Comparison of ENCODE assay signal across 18 cellular contexts in genomic region chr19:3413796-3414327, GRCh38. TPM values are rescaled to one million over a fixed set of nuclear protein-coding genes. Genes with fewer than 3 reads are reported as not detected.
DNase-seq lines count a peak whose midpoint lies in the region; ATAC-seq, FAIRE-seq and TF ChIP-seq lines count a peak whose summit lies in the region.
"Had no signal": no experiment of that assay in that cellular context is flagged by ENCODE, and none has a peak within 500 bp of the region (broad histone marks: within the 10 kb centered on the region; RNA-seq: fewer than 3 reads in every experiment).

No MANE protein-coding gene starts in this region.

- H3K27me3 ChIP-seq in endothelial cell of umbilical vein (ENCODE audit: control insufficient read depth in 2 of 2, insufficient read depth in 2 of 2, low read length in 2 of 2), result no peaks in the 10 kb centered on the region
- no peaks in the 10 kb centered on the region for H3K27me3 ChIP-seq in skeletal muscle tissue (ENCODE audit: control insufficient read depth in 3 of 3, insufficient read depth in 3 of 3, low read length in 3 of 3)

- no peaks in the 10 kb centered on the region for H4K20me1 ChIP-seq in endothelial cell of umbilical vein (replicated peaks; ENCODE audit: control insufficient read depth, extremely low read depth, insufficient read depth, low read length)

- H2AFZ ChIP-seq in endothelial cell of umbilical vein (ENCODE audit: low read depth, low read length), result no peak overlapping the region

- H3K9me1 ChIP-seq in endothelial cell of umbilical vein (replicated peaks; ENCODE audit: control insufficient read depth, extremely low read depth, insufficient read depth, low read length), result no peaks in the 10 kb centered on the region

- H3K9ac ChIP-seq in endothelial cell of umbilical vein (replicated peaks; ENCODE audit: extremely low read depth, insufficient read depth, low read length) (no peak overlapping the region), skeletal muscle tissue (ENCODE audit: low read depth in 1 of 3, low read length in 3 of 3) (no peak overlapping the region)

- H3K9me3 ChIP-seq in endothelial cell of umbilical vein (replicated peaks; ENCODE audit: control insufficient read depth, insufficient read depth, low read length) (no peaks in the 10 kb centered on the region), skeletal muscle tissue (ENCODE audit: control insufficient read depth in 3 of 3, low read length in 3 of 3) (no peaks in the 10 kb centered on the region)

- DNase-seq in DMS153 (lab: John Stamatoyannopoulos, UW) (peak; percentile 91), NCI-H1436 treated with DMSO at 0.1 percent for 48 hours (lab: John Stamatoyannopoulos, UW) (peak; percentile 74), endothelial cell of umbilical vein (ENCODE audit: low read depth, low spot score) (no peak), NCI-H345 treated with DMSO at 0.1 percent for 48 hours (lab: John Stamatoyannopoulos, UW; ENCODE audit: unreplicated experiment) (no peak)
- no peak for DNase-seq in activated naive CD4-positive, alpha-beta T cell (lab: John Stamatoyannopoulos, UW)
- DNase-seq in stimulated activated CD8-positive, alpha-beta memory T cell treated with anti-CD3 and anti-CD28 coated beads, Interleukin-4, amount 100 ng/mL, for 48 hours, result no peak
- DNase-seq: activated naive CD8-positive, alpha-beta T cell treated with anti-CD3 and anti-CD28 coated beads, Interleukin-2, amount 10 ng/mL, durations not matched to agents 7 days and 5 days; activated T-cell treated with anti-CD3 and anti-CD28 coated beads, Interleukin-2, amount 50 U/mL, for 24 hours; CD4-positive, CD25-positive, alpha-beta regulatory T cell; foreskin melanocyte; NK-92 treated with Interleukin-12 subunit alpha and Interleukin-12 subunit beta, amount 100 ng/mL, for 24 hours; SIG-M5; stimulated activated naive CD4-positive, alpha-beta T cell treated with Interleukin-2 at 50 U/mL for 16 hours had no signal

- FAIRE-seq in endothelial cell of umbilical vein (lab: Jason Lieb, UNC), result peak; percentile 54
- FAIRE-seq: G401.6, GM12892 had no signal

- ATAC-seq in GM18520 (IDR thresholded peaks at IDR 0.05; ENCODE audit: unreplicated experiment), result no peak

- BruUV-seq in endothelial cell of umbilical vein (replicated peaks; lab: Mats Ljungman, UMichigan), result no TSS peak

- TF ChIP-seq CTCF in endothelial cell of umbilical vein (IDR thresholded peaks at IDR 0.05; ENCODE audit: extremely low read depth in 1 of 2, insufficient read depth in 1 of 2, low read depth in 1 of 2, low read length in 2 of 2), result no peak

- no peak for TF ChIP-seq POLR2A in endothelial cell of umbilical vein (IDR thresholded peaks at IDR 0.05; ENCODE audit: low read depth, low read length)

- intact Hi-C loops in endothelial cell of umbilical vein (cut with micrococcal nuclease), result no loop called here

- H3K79me2 ChIP-seq in endothelial cell of umbilical vein (ENCODE audit: control insufficient read depth, insufficient read depth, low read length), result peaks cover 49% of the 10 kb centered on the region

- H3K4me3 ChIP-seq in endothelial cell of umbilical vein (replicated peaks in 1 of 3; ENCODE audit: insufficient read depth in 1 of 3, low read depth in 1 of 3, low read length in 3 of 3), result no peak overlapping the region
- no peak overlapping the region for H3K4me3 ChIP-seq in skeletal muscle tissue (ENCODE audit: low read length in 3 of 3)
- H3K4me3 ChIP-seq: smooth muscle cell had no signal

- no peak overlapping the region for H3K4me2 ChIP-seq in endothelial cell of umbilical vein (ENCODE audit: insufficient read depth, low read length)
- H3K4me2 ChIP-seq: smooth muscle cell had no signal

- H3K4me1 ChIP-seq in endothelial cell of umbilical vein (ENCODE audit: control insufficient read depth, extremely low read depth, insufficient read depth, low read length) (no peaks in the 10 kb centered on the region), skeletal muscle tissue (ENCODE audit: control insufficient read depth in 3 of 3, insufficient read depth in 3 of 3, low read length in 3 of 3) (peaks cover 12 to 36% (median 13%) of the 10 kb centered on the region in 3 donors)

- H3K27ac ChIP-seq in endothelial cell of umbilical vein (ENCODE audit: insufficient read depth, low read depth, low read length), result no peak overlapping the region
- H3K27ac ChIP-seq in skeletal muscle tissue (ENCODE audit: low read depth, low read length), result peak overlapping the region; percentile 33

- CTCF ChIA-PET in endothelial cell of umbilical vein (lab: Charles Lee), result no interaction called here

- dilution Hi-C loops in endothelial cell of umbilical vein (cut with MboI; ENCODE audit: extremely low pct_ligation_motif_present, low sequenced_read_pairs), result no loop called here

- POLR2A ChIA-PET in endothelial cell of umbilical vein (lab: Charles Lee), result no interaction called here

- peaks cover 0 to 5% of the 10 kb centered on the region in 2 experiments for H3K36me3 ChIP-seq in endothelial cell of umbilical vein (ENCODE audit: control insufficient read depth in 2 of 2, extremely low read depth in 1 of 2, insufficient read depth in 2 of 2, low read length in 2 of 2)
- peaks cover 0 to 3% (median 2%) of the 10 kb centered on the region in 3 donors for H3K36me3 ChIP-seq in skeletal muscle tissue (ENCODE audit: control insufficient read depth in 3 of 3, insufficient read depth in 3 of 3, low read length in 3 of 3)

TF ChIP-seq in endothelial cell of umbilical vein, 7 proteins besides CTCF, POLR2A, EP300 and RAD21:
- TF ChIP-seq MYC (IDR thresholded peaks at IDR 0.05; ENCODE audit: low read depth, low read length), result no peak
- no peak for TF ChIP-seq FOS (IDR thresholded peaks at IDR 0.05; ENCODE audit: borderline replicate concordance, insufficient read depth, low read length)
- no peak for TF ChIP-seq GATA2 (IDR thresholded peaks at IDR 0.05; ENCODE audit: insufficient read depth, insufficient read length, low read depth, low read length)
- TF ChIP-seq EZH2 (IDR thresholded peaks at IDR 0.05; ENCODE audit: borderline replicate concordance, low read depth, low read length, severe bottlenecking), result no peak
- TF ChIP-seq POLR2AphosphoS5 (IDR thresholded peaks at IDR 0.05; ENCODE audit: insufficient read depth, low read depth, low read length), result no peak
- TF ChIP-seq JUN (IDR thresholded peaks at IDR 0.05; ENCODE audit: borderline replicate concordance, insufficient read depth, insufficient read length, low read depth), result no peak
- no peak for TF ChIP-seq MAX (IDR thresholded peaks at IDR 0.05; ENCODE audit: insufficient read depth, insufficient read length)

RNA-seq across cellular contexts. Expression of gene NFIC, which starts 47.5 kb away (rescaled TPM):
- total RNA-seq in endothelial cell of umbilical vein (131 and 133 TPM in 2 replicates), skeletal muscle tissue (8.4 TPM)
- 8.5 and 11.4 TPM in 2 replicates for polyA plus RNA-seq in endothelial cell of umbilical vein
- polyA plus RNA-seq in endothelial cell of umbilical vein (2011; cell fraction: cytosol; rRNA removed), result 12.8 and 14.1 TPM in 2 replicates
- 21.9 and 24.5 TPM in 2 replicates for polyA plus RNA-seq in endothelial cell of umbilical vein (2011; cell fraction: nucleus; rRNA removed)
- 41.1 and 45.2 TPM in 2 replicates for polyA plus RNA-seq in endothelial cell of umbilical vein (2012)
- polyA minus RNA-seq in endothelial cell of umbilical vein, result 16.4 and 18.3 TPM in 2 replicates
- 35.0 TPM for polyA minus RNA-seq in endothelial cell of umbilical vein (2011; cell fraction: cytosol; rRNA and poly(A)+ RNA removed)
- 14.8 and 32.1 TPM in 2 replicates for polyA minus RNA-seq in endothelial cell of umbilical vein (2011; cell fraction: nucleus; rRNA and poly(A)+ RNA removed)

Comparison
In these comparisons a context has a peak if more than half of its experiments do, and no peak if none do; other contexts are left out.
1. DNase-seq: peak in DMS153 (single experiment) and NCI-H1436 treated with DMSO at 0.1 percent for 48 hours (single experiment); none in endothelial cell of umbilical vein (single experiment), activated naive CD4-positive, alpha-beta T cell (0 of 4), stimulated activated CD8-positive, alpha-beta memory T cell treated with anti-CD3 and anti-CD28 coated beads, Interleukin-4, amount 100 ng/mL, for 48 hours (single experiment) and NCI-H345 treated with DMSO at 0.1 percent for 48 hours (single experiment).
2. RNA of gene NFIC, which starts 47.5 kb away (total RNA-seq): 131 to 133 TPM in endothelial cell of umbilical vein; 8.4 TPM in skeletal muscle tissue (single experiment); every median in the first group is over 10 times any median in the second.